ENCODE assay signal across 3 cellular contexts in the genomic region with DNA sequence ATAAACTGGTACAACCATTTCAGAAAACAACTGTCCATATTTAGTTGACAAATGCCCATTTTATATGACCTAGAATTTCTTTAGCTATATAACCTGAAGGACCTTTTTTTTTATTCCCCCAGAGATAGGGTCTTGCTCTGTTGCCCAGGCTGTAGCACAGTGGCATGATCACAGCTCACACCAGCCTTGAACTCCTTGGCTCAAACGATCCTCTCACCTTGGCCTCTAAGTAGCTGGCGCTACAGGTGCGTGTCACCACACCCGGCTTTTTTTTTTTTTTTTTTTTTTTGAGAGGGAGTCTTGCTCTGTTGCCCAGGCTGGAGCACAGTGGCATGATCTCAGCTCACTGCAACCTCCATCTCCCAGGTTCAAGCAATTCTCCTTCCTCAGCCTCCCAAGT. TPM values are rescaled to one million over a fixed set of nuclear protein-coding genes. Genes with fewer than 3 reads are reported as not detected.
DNase-seq lines count a peak whose midpoint lies in the region; ATAC-seq, FAIRE-seq and TF ChIP-seq lines count a peak whose summit lies in the region.
"Not testable (repeated sequence)": the region's sequence is repeated elsewhere in the genome, so short reads cannot be mapped to it uniquely, and the experiment has no call there.

No MANE protein-coding gene starts in this region.

- H3K9me1 ChIP-seq in K562 (ENCODE audit: control insufficient read depth, insufficient read depth, low read length): not testable (repeated sequence)

- POLR2A ChIA-PET in WTC11 (lab: Charles Lee); HepG2 (lab: Yijun Ruan, JAX): not testable (repeated sequence)
- POLR2A ChIA-PET in K562 (lab: Yijun Ruan, JAX): interaction anchor here (1.1 kb wide), 1 partner anchor 11 kb away, joined by 4 read pairs; no protein-coding TSS in a partner anchor

- in situ Hi-C loops in K562 (cut with MboI); HepG2 (cut with HindIII; ENCODE audit: extremely low pct_ligation_motif_present, low pct_unique_long_range_greater_than_20kb): not testable (repeated sequence)

- not testable (repeated sequence) for H3K4me2 ChIP-seq in K562 (ENCODE audit: insufficient read depth, low read length); HepG2 (ENCODE audit: low read depth, low read length)

- H3K4me3 Mint-ChIP-seq in WTC11: not testable (repeated sequence)

- BruUV-seq in K562 (replicated peaks; lab: Mats Ljungman, UMichigan); HepG2 (replicated peaks; lab: Mats Ljungman, UMichigan): not testable (repeated sequence)

- CTCF ChIA-PET in WTC11 (lab: Charles Lee): interaction anchor here (0.6 to 0.9 kb wide), 2 partner anchors 16 to 574 kb away, joined by 3 to 4 read pairs; no protein-coding TSS in a partner anchor
- CTCF ChIA-PET in K562 (lab: Yijun Ruan, JAX; ENCODE audit: low intra/inter-chr PET ratio); HepG2 (lab: Yijun Ruan, JAX; ENCODE audit: low intra/inter-chr PET ratio, low total read pairs): not testable (repeated sequence)

- TF ChIP-seq CTCF in WTC11 (IDR thresholded peaks at IDR 0.05); K562 (IDR thresholded peaks at IDR 0.05 in 2 of 3, conservative IDR thresholded peaks at IDR 0.05 in 1 of 3; ENCODE audit: insufficient read depth in 2 of 3, low read depth in 1 of 3, low read length in 3 of 3); HepG2 (CRISPR knock-in tag; IDR thresholded peaks at IDR 0.05): not testable (repeated sequence)

- H4K20me1 ChIP-seq in K562 (replicated peaks; ENCODE audit: control insufficient read depth, insufficient read depth, low read length); HepG2 (ENCODE audit: insufficient read depth, low read length): not testable (repeated sequence)

- not testable (repeated sequence) for TF ChIP-seq EP300 in K562 (IDR thresholded peaks at IDR 0.05; ENCODE audit: low read length); HepG2 (IDR thresholded peaks at IDR 0.05; ENCODE audit: low read depth in 2 of 2, low read length in 2 of 2); HepG2 (CRISPR knock-in tag; IDR thresholded peaks at IDR 0.05; ENCODE audit: borderline replicate concordance)

- not testable (repeated sequence) for H3K27me3 Mint-ChIP-seq in WTC11 (ENCODE audit: low read depth)

- not testable (repeated sequence) for H3K4me1 ChIP-seq in K562 (replicated peaks in 1 of 2; ENCODE audit: control insufficient read depth in 2 of 2, insufficient read depth in 2 of 2, low read length in 2 of 2); HepG2 (ENCODE audit: insufficient read depth, low read length)

- not testable (repeated sequence) for TF ChIP-seq POLR2A in K562 (conservative IDR thresholded peaks at IDR 0.05); HepG2 (IDR thresholded peaks at IDR 0.05; ENCODE audit: insufficient read depth in 1 of 2, low read depth in 2 of 2, low read length in 2 of 2)

- not testable (repeated sequence) for DNase-seq in WTC11 (ENCODE audit: low spot score); K562 (ENCODE audit: extremely low read depth in 1 of 4, low spot score in 3 of 4); HepG2 (ENCODE audit: low spot score)

- peaks cover 26% of the 10 kb centered on the region for H3K79me2 ChIP-seq in K562 (ENCODE audit: control insufficient read depth, insufficient read depth, low read length)
- not testable (repeated sequence) for H3K79me2 ChIP-seq in HepG2 (ENCODE audit: insufficient read depth, low read length)

- H3K36me3 ChIP-seq in K562 (ENCODE audit: control insufficient read depth, insufficient read depth, low read length); HepG2 (replicated peaks in 1 of 2; ENCODE audit: control insufficient read depth in 1 of 2, insufficient read depth in 2 of 2, low read length in 2 of 2): not testable (repeated sequence)

- ATAC-seq in WTC11, K562, HepG2: not testable (repeated sequence)

- H3K4me3 ChIP-seq in K562; HepG2 (replicated peaks in 1 of 3; ENCODE audit: insufficient read depth in 1 of 3, low read depth in 2 of 3, low read length in 3 of 3): not testable (repeated sequence)

- intact Hi-C loops in K562 (cut with micrococcal nuclease): loop anchor here (10.0 kb wide), 1 partner anchor 60 kb away; no protein-coding TSS in a partner anchor
- intact Hi-C loops in HepG2 (cut with micrococcal nuclease; ENCODE audit: unreplicated experiment): not testable (repeated sequence)

- peaks cover 46% of the 10 kb centered on the region for H3K9me3 Mint-ChIP-seq in WTC11

- H3K9me3 ChIP-seq in K562 (replicated peaks; ENCODE audit: control insufficient read depth, insufficient read depth, low read depth, low read length); HepG2 (ENCODE audit: low read length): not testable (repeated sequence)

- not testable (repeated sequence) for H3K4me1 Mint-ChIP-seq in WTC11

- not testable (repeated sequence) for H2AFZ ChIP-seq in K562 (ENCODE audit: low read depth, low read length); HepG2 (ENCODE audit: low read length)

- TF ChIP-seq RAD21 in K562 (CRISPR knock-in tag; conservative IDR thresholded peaks at IDR 0.05 in 1 of 2, IDR thresholded peaks at IDR 0.05 in 1 of 2); HepG2 (CRISPR knock-in tag; IDR thresholded peaks at IDR 0.05): not testable (repeated sequence)

- not testable (repeated sequence) for H3K9ac ChIP-seq in K562 (ENCODE audit: insufficient read depth in 1 of 2, low read depth in 2 of 2, low read length in 2 of 2); HepG2 (ENCODE audit: insufficient read depth, low read depth, low read length)

- H3K36me3 Mint-ChIP-seq in WTC11: peaks cover 47% of the 10 kb centered on the region

- not testable (repeated sequence) for H3K27ac ChIP-seq in K562 (ENCODE audit: extremely low read depth, low read depth, low read length); HepG2 (ENCODE audit: extremely low read length, insufficient read depth, low read length)

- not testable (repeated sequence) for H3K27ac Mint-ChIP-seq in WTC11

- FAIRE-seq in K562 (lab: Jason Lieb, UNC); HepG2 (lab: Jason Lieb, UNC): not testable (repeated sequence)

- no CpG with 5 or more reads among the region's 4 CpGs for WGBS in K562 (ENCODE audit: insufficient coverage, low coverage, missing lambda C conversion rate)
- WGBS in HepG2 (ENCODE audit: low lambda C conversion rate): 94% methylated on average over 4 of the region's 4 CpGs

- H3K27me3 ChIP-seq in K562 (ENCODE audit: control insufficient read depth in 2 of 2, insufficient read depth in 2 of 2, low read length in 2 of 2); HepG2 (ENCODE audit: control insufficient read depth in 1 of 2, insufficient read depth in 2 of 2, low read length in 2 of 2): not testable (repeated sequence)

RNA-seq across cellular contexts. Expression of a gene that starts 28.8 kb away (rescaled TPM):
- 20.4 to 25.6 TPM (median 25.0 TPM) in 3 replicates for total RNA-seq in WTC11 (2021)
- 53.4 and 125 TPM in 2 replicates for total RNA-seq in K562 (2011; cell fraction: chromatin; rRNA removed; ENCODE audit: low replicate concordance)
- total RNA-seq in K562 (2011; cell fraction: nucleolus; rRNA removed): 19.5 and 28.4 TPM in 2 replicates
- 44.9 and 60.8 TPM in 2 replicates for total RNA-seq in K562 (2011; cell fraction: nucleoplasm; rRNA removed)
- total RNA-seq in K562 (2014; rRNA removed): 2.3 and 4.0 TPM in 2 replicates
- total RNA-seq in K562 (2014; rRNA removed; fragmentation: Illumina TruSeq; extraction: Trizol): 9.7 and 11.4 TPM in 2 replicates
- 6.2 and 7.0 TPM in 2 replicates for total RNA-seq in K562 (2015; rRNA removed; fragmentation: Illumina TruSeq; extraction: Trizol)
- 6.9 and 9.4 TPM in 2 replicates for total RNA-seq in K562 (2021)
- 12.4 and 15.0 TPM in 2 replicates for polyA plus RNA-seq in K562 (2011; rRNA removed)
- 2.5 and 7.2 TPM in 2 replicates for polyA plus RNA-seq in K562 (2011; cell fraction: cytosol; rRNA removed)
- polyA plus RNA-seq in K562 (2011; cell fraction: nucleus; rRNA removed): 11.3 and 18.1 TPM in 2 replicates
- 2.0 and 2.8 TPM in 2 replicates for polyA plus RNA-seq in K562 (2012)
- 3.1 and 4.1 TPM in 2 replicates for polyA plus RNA-seq in K562 (2014; fragmentation: Illumina TruSeq; extraction: Trizol)
- polyA plus RNA-seq in K562 (2014; fragmentation: Nextera tagmentation; extraction: Ambion mirVana): under 1 TPM; 0.70 to 0.84 TPM
- polyA plus RNA-seq in K562 (2014; rRNA removed): 4.2 TPM in 2 replicates
- polyA minus RNA-seq in K562 (2011; rRNA and poly(A)+ RNA removed): 26.3 and 39.0 TPM in 2 replicates
- polyA minus RNA-seq in K562 (2011; cell fraction: cytosol; rRNA and poly(A)+ RNA removed): 13.0 and 19.6 TPM in 2 replicates
- polyA minus RNA-seq in K562 (2011; cell fraction: nucleus; rRNA and poly(A)+ RNA removed): 10.5 and 21.5 TPM in 2 replicates
- total RNA-seq in HepG2 (2016; rRNA removed; fragmentation: Illumina TruSeq; extraction: Trizol): 8.4 and 10.3 TPM in 2 replicates
- total RNA-seq in HepG2 (2016; cell fraction: cytosol; rRNA removed; fragmentation: Illumina TruSeq; extraction: Trizol; ENCODE audit: low read depth): 6.0 and 8.4 TPM in 2 replicates
- 8.4 and 11.2 TPM in 2 replicates for total RNA-seq in HepG2 (2016; cell fraction: insoluble cytoplasmic fraction; rRNA removed; fragmentation: Illumina TruSeq; extraction: Trizol)
- total RNA-seq in HepG2 (2016; cell fraction: membrane; rRNA removed; fragmentation: Illumina TruSeq; extraction: Trizol): 4.3 and 6.5 TPM in 2 replicates
- total RNA-seq in HepG2 (2016; cell fraction: nucleus; rRNA removed; fragmentation: Illumina TruSeq; extraction: Trizol): 16.6 and 21.4 TPM in 2 replicates
- 3.7 and 4.4 TPM in 2 replicates for polyA plus RNA-seq in HepG2 (2011; rRNA removed)
- 1.3 and 2.6 TPM in 2 replicates for polyA plus RNA-seq in HepG2 (2011; cell fraction: cytosol; rRNA removed)
- polyA plus RNA-seq in HepG2 (2011; cell fraction: nucleus; rRNA removed): 4.0 and 8.1 TPM in 2 replicates
- 1.4 and 2.2 TPM in 2 replicates for polyA plus RNA-seq in HepG2 (2012)
- 1.3 and 2.0 TPM in 2 replicates for polyA plus RNA-seq in HepG2 (2016; cell fraction: cytosol; fragmentation: Illumina TruSeq; extraction: Trizol; ENCODE audit: low read depth)
- polyA plus RNA-seq in HepG2 (2016; cell fraction: insoluble cytoplasmic fraction; fragmentation: Illumina TruSeq; extraction: Trizol; ENCODE audit: low read depth): 3.3 and 3.4 TPM in 2 replicates
- 1.2 and 1.3 TPM in 2 replicates for polyA plus RNA-seq in HepG2 (2016; cell fraction: membrane; fragmentation: Illumina TruSeq; extraction: Trizol; ENCODE audit: low read depth)
- polyA plus RNA-seq in HepG2 (2016; cell fraction: nucleus; fragmentation: Illumina TruSeq; extraction: Trizol; ENCODE audit: insufficient read depth, low read depth): 9.9 and 11.1 TPM in 2 replicates
- 6.7 and 25.4 TPM in 2 replicates for polyA minus RNA-seq in HepG2 (2011; rRNA and poly(A)+ RNA removed; ENCODE audit: low replicate concordance)
- polyA minus RNA-seq in HepG2 (2011; cell fraction: cytosol; rRNA and poly(A)+ RNA removed): 2.2 and 5.9 TPM in 2 replicates
- 18.9 and 20.3 TPM in 2 replicates for polyA minus RNA-seq in HepG2 (2011; cell fraction: nucleus; rRNA and poly(A)+ RNA removed)
